ENCODE assay signal across 29 cellular contexts in the genomic region with DNA sequence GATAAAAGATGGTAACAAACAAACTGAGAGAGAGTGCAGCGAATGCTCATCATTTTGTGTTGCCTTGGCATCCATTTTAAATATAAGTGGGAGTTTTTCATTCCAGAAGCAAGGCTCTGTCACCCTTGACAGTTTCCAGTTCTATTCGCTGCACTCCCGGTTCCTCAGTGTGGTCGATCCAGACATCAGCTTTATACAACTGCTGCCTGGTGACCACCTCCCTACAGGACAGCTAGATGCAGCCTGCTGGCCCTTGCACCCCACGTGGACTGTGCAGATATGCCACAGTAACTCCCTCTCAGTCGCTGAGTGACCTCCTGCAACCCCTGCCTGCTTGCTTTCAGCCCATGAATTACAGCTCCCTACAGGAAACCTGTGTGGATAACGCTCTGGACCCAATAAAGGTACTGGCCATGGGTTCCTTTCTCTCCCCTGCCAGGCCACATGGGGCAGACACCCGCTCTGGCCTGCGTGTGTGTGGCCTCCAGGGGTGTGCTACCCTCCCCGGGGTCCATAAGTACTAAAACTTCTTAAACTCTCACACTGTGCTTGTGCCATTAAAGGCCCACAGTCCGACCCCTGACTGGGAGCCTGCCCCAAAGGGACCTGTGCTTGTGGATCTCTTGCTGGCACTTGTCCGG. TPM values are rescaled to one million over a fixed set of nuclear protein-coding genes. Genes with fewer than 3 reads are reported as not detected.
"Had no signal": no experiment of that assay in that cellular context is flagged by ENCODE, and none has a peak within 500 bp of the region (broad histone marks: within the 10 kb centered on the region; RNA-seq: fewer than 3 reads in every experiment).

No MANE protein-coding gene starts in this region.

- H3K27me3 ChIP-seq: brain microvascular endothelial cell, heart left ventricle, left lung, thyroid gland, upper lobe of left lung, vagina had no signal

- H3K4me1 ChIP-seq: left lung, thyroid gland, vagina had no signal

- H3K27ac ChIP-seq: brain microvascular endothelial cell, heart left ventricle, left lung, thyroid gland, upper lobe of left lung, vagina had no signal

- H3K36me3 ChIP-seq: brain microvascular endothelial cell, left lung, thyroid gland, vagina had no signal

- H3K4me3 ChIP-seq: heart left ventricle, left lung, smooth muscle cell, thyroid gland, upper lobe of left lung, vagina had no signal

- H3K9me3 ChIP-seq: heart left ventricle, left lung, thyroid gland, upper lobe of left lung, vagina had no signal

- ATAC-seq: esophagus mucosa; left lung; naive thymus-derived CD8-positive, alpha-beta T cell; stimulated activated memory B cell treated with anti-CD40 and anti-IgM and Interleukin-4, amounts not matched to agents 10 μg/mL and 1 μg/mL and 100 μg/mL, for 72 hours; stimulated activated naive CD8-positive, alpha-beta T cell treated with anti-CD3 and anti-CD28 coated beads, Interleukin-15, amount 100 ng/mL, for 72 hours had no signal

- DNase-seq: activated CD4-positive, alpha-beta memory T cell treated with anti-CD3 and anti-CD28 coated beads, Interleukin-2, amount 10 ng/mL, durations not matched to agents 7 days and 5 days; activated CD4-positive, alpha-beta T cell treated with anti-CD3 and anti-CD28 coated beads, Interleukin-2, amount 10 ng/mL, durations not matched to agents 24 days and 14 days; activated CD4-positive, CD25-positive, alpha-beta regulatory T cell treated with anti-CD3 and anti-CD28 coated beads, Interleukin-2, amount 50 U/mL, for 72 hours; activated CD8-positive, alpha-beta memory T cell treated with anti-CD3 and anti-CD28 coated beads, Interleukin-2, amount 50 U/mL, for 48 hours; activated gamma-delta T cell; activated naive CD4-positive, alpha-beta T cell treated with anti-CD3 and anti-CD28 coated beads, Interleukin-2, amount 10 ng/mL, durations not matched to agents 7 days and 5 days; activated naive CD8-positive, alpha-beta T cell treated with anti-CD3 and anti-CD28 coated beads, Interleukin-2, amount 10 ng/mL, durations not matched to agents 7 days and 5 days; activated T-cell treated with anti-CD3 and anti-CD28 coated beads, Interleukin-2, amount 50 U/mL, for 24 hours; amniotic stem cell; brain microvascular endothelial cell; central memory CD4-positive, alpha-beta T cell; foreskin fibroblast; heart left ventricle; hypothalamus; immature natural killer cell; kidney; left lung; naive thymus-derived CD8-positive, alpha-beta T cell; stimulated activated CD4-positive, alpha-beta T cell treated with anti-CD3 and anti-CD28 coated beads, Interleukin-1b, Interleukin-23, amount 100 ng/mL, for 48 hours; stimulated activated CD4-positive, alpha-beta T cell treated with anti-CD3 and anti-CD28 coated beads, Interleukin-4, amount 100 ng/mL, for 4 hours; stimulated activated CD8-positive, alpha-beta memory T cell treated with anti-CD3 and anti-CD28 coated beads, Interleukin-4, amount 100 ng/mL, for 48 hours; stimulated activated naive CD8-positive, alpha-beta T cell treated with anti-CD3 and anti-CD28 coated beads, Interleukin-15, amount 100 ng/mL, for 72 hours; T-helper 2 cell; thyroid gland had no signal

RNA-seq across cellular contexts. Expression of a gene that starts 23.7 kb away (rescaled TPM):
- total RNA-seq: activated CD4-positive, alpha-beta memory T cell treated with anti-CD3 and anti-CD28 coated beads, Interleukin-2, amount 10 ng/mL, durations not matched to agents 7 days and 5 days; activated CD4-positive, alpha-beta T cell treated with anti-CD3 and anti-CD28 coated beads, Interleukin-2, amount 10 ng/mL, durations not matched to agents 24 days and 14 days; activated naive CD8-positive, alpha-beta T cell treated with anti-CD3 and anti-CD28 coated beads, Interleukin-2, amount 10 ng/mL, durations not matched to agents 7 days and 5 days; naive thymus-derived CD8-positive, alpha-beta T cell had no signal
- polyA plus RNA-seq: immature natural killer cell; naive thymus-derived CD8-positive, alpha-beta T cell had no signal
